In the genomic region with DNA sequence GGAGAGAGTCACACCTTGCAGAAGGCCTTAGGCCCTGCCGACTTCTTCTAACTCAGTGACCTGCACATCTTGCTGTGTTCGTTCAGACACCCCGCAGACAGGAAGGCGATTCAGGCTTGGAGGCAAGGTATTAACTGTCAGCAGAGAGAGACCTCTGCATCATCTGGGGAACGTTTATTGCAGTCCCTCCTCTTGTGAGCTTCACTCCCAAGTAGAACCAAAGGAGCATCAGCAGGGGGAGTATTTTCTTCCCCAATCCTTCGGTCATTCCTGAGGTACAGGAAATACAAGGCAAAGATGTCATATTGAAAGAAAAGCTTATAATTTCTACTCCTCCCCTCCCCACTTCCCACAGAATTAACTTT, we compare ENCODE assay signal across 12 cellular contexts.
DNase-seq lines count a peak whose midpoint lies in the region; ATAC-seq and TF ChIP-seq lines count a peak whose summit lies in the region.
"Had no signal": no experiment of that assay in that cellular context is flagged by ENCODE, and none has a peak within 500 bp of the region (broad histone marks: within the 10 kb centered on the region; RNA-seq: fewer than 3 reads in every experiment).

No MANE protein-coding gene starts in this region.

- peak overlapping the region; percentile 49 for H3K4me3 ChIP-seq in rectal smooth muscle tissue (ENCODE audit: low read length)

- H3K4me3 Mint-ChIP-seq in Calu3 (ENCODE audit: low read depth, unreplicated experiment) = no peak overlapping the region
- H3K4me3 Mint-ChIP-seq: activated CD8-positive, alpha-beta memory T cell treated with anti-CD3 and anti-CD28 coated beads, Interleukin-2, amount 10 ng/mL, durations not matched to agents 7 days and 5 days; naive B cell had no signal

- H3K9me3 Mint-ChIP-seq in Calu3 (ENCODE audit: low read depth, unreplicated experiment) = no peaks in the 10 kb centered on the region
- H3K9me3 Mint-ChIP-seq: naive B cell had no signal

- H3K9ac ChIP-seq in rectal smooth muscle tissue (ENCODE audit: low read length) = no peak overlapping the region

- no peaks in the 10 kb centered on the region for H3K4me1 Mint-ChIP-seq in Calu3 (ENCODE audit: low read depth, unreplicated experiment)

- H3K36me3 ChIP-seq in rectal smooth muscle tissue (ENCODE audit: control insufficient read depth, insufficient read depth, low read length) = no peaks in the 10 kb centered on the region

- TF ChIP-seq CTCF in AG09319 (IDR thresholded peaks at IDR 0.05; ENCODE audit: low read depth, low read length) (peak; percentile 24), foreskin keratinocyte (conservative IDR thresholded peaks at IDR 0.05) (peak; percentile 48), Calu3 (IDR thresholded peaks at IDR 0.05; ENCODE audit: unreplicated experiment) (no peak), GM20000 (IDR thresholded peaks at IDR 0.05; ENCODE audit: extremely low read depth, missing control alignments) (no peak)

- H3K27ac Mint-ChIP-seq in Calu3 (ENCODE audit: unreplicated experiment) = no peak overlapping the region
- H3K27ac Mint-ChIP-seq: activated CD8-positive, alpha-beta memory T cell treated with anti-CD3 and anti-CD28 coated beads, Interleukin-2, amount 10 ng/mL, durations not matched to agents 7 days and 5 days had no signal

- no peaks in the 10 kb centered on the region for H3K27me3 Mint-ChIP-seq in Calu3 (ENCODE audit: unreplicated experiment)
- H3K27me3 Mint-ChIP-seq: naive B cell had no signal

- CTCF ChIA-PET in Calu3 (lab: Charles Lee) = no interaction called here

- intact Hi-C loops in Calu3 (cut with micrococcal nuclease; ENCODE audit: unreplicated experiment) = no loop called here

- H3K4me1 ChIP-seq in foreskin keratinocyte (peaks cover 3% of the 10 kb centered on the region), rectal smooth muscle tissue (ENCODE audit: control insufficient read depth, insufficient read depth, low read length) (peaks cover 17% of the 10 kb centered on the region)

- H3K27ac ChIP-seq in foreskin keratinocyte = no peak overlapping the region
- peak overlapping the region; percentile 85 for H3K27ac ChIP-seq in rectal smooth muscle tissue (ENCODE audit: low read depth, low read length)
- H3K27ac ChIP-seq: C4-2B had no signal

- ATAC-seq in SK-N-SH treated with all-trans-retinoic acid at 6 μM for 48 hours (peak; percentile 15; the same call in 1 of the 3 replicates), foreskin keratinocyte (no peak)
- ATAC-seq: activated CD8-positive, alpha-beta memory T cell treated with anti-CD3 and anti-CD28 coated beads, Interleukin-2, amount 10 ng/mL, durations not matched to agents 7 days and 5 days had no signal

- no TSS peak for BruUV-seq in Calu3 (replicated peaks; lab: Mats Ljungman, UMichigan)

- no peaks in the 10 kb centered on the region for H3K36me3 Mint-ChIP-seq in Calu3 (ENCODE audit: insufficient read depth, unreplicated experiment)
- H3K36me3 Mint-ChIP-seq: naive B cell had no signal

- no peak for DNase-seq in AG09319 (ENCODE audit: extremely low read depth, low read depth)
- DNase-seq in foreskin keratinocyte = peak in 1 of 2 donors; percentile 28
- DNase-seq in glomerular visceral epithelial cell (ENCODE audit: extremely low spot score) = no peak
- DNase-seq in Calu3 = no peak
- DNase-seq in stimulated activated CD4-positive, alpha-beta T cell treated with anti-CD3 and anti-CD28 coated beads, Interleukin-4, amount 100 ng/mL, for 4 hours = no peak
- no peak for DNase-seq in GM20000 (ENCODE audit: low spot score)
- DNase-seq: activated CD8-positive, alpha-beta memory T cell treated with anti-CD3 and anti-CD28 coated beads, Interleukin-2, amount 10 ng/mL, durations not matched to agents 7 days and 5 days; naive B cell; NCI-H146 had no signal

- H3K27me3 ChIP-seq in foreskin keratinocyte (no peaks in the 10 kb centered on the region), rectal smooth muscle tissue (ENCODE audit: control insufficient read depth, insufficient read depth, low read length) (no peaks in the 10 kb centered on the region)

TF ChIP-seq in SK-N-SH treated with all-trans-retinoic acid at 6 μM for 48 hours, 23 proteins besides CTCF, POLR2A, EP300 and RAD21:
- TF ChIP-seq BACH2 (CRISPR knock-in tag; IDR thresholded peaks at IDR 0.05; ENCODE audit: borderline replicate concordance) (no peak), PPARA (CRISPR knock-in tag; IDR thresholded peaks at IDR 0.05; ENCODE audit: borderline replicate concordance) (no peak), ZNF565 (CRISPR knock-in tag; conservative IDR thresholded peaks at IDR 0.05; ENCODE audit: low read depth) (no peak), ARNTL (CRISPR knock-in tag; IDR thresholded peaks at IDR 0.05; ENCODE audit: borderline replicate concordance, low read depth) (no peak), TCF4 (CRISPR knock-in tag; IDR thresholded peaks at IDR 0.05; ENCODE audit: borderline replicate concordance) (no peak), POU6F1 (CRISPR knock-in tag; IDR thresholded peaks at IDR 0.05; ENCODE audit: borderline replicate concordance, low read depth) (no peak), ZC3H10 (CRISPR knock-in tag; IDR thresholded peaks at IDR 0.05) (no peak), CREB5 (CRISPR knock-in tag; IDR thresholded peaks at IDR 0.05; ENCODE audit: low read depth) (no peak)
- TF ChIP-seq, protein P1, sequence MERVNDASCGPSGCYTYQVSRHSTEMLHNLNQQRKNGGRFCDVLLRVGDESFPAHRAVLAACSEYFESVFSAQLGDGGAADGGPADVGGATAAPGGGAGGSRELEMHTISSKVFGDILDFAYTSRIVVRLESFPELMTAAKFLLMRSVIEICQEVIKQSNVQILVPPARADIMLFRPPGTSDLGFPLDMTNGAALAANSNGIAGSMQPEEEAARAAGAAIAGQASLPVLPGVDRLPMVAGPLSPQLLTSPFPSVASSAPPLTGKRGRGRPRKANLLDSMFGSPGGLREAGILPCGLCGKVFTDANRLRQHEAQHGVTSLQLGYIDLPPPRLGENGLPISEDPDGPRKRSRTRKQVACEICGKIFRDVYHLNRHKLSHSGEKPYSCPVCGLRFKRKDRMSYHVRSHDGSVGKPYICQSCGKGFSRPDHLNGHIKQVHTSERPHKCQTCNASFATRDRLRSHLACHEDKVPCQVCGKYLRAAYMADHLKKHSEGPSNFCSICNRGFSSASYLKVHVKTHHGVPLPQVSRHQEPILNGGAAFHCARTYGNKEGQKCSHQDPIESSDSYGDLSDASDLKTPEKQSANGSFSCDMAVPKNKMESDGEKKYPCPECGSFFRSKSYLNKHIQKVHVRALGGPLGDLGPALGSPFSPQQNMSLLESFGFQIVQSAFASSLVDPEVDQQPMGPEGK (CRISPR knock-in tag; IDR thresholded peaks at IDR 0.05; ENCODE audit: borderline replicate concordance) = no peak
- TF ChIP-seq, protein P2, sequence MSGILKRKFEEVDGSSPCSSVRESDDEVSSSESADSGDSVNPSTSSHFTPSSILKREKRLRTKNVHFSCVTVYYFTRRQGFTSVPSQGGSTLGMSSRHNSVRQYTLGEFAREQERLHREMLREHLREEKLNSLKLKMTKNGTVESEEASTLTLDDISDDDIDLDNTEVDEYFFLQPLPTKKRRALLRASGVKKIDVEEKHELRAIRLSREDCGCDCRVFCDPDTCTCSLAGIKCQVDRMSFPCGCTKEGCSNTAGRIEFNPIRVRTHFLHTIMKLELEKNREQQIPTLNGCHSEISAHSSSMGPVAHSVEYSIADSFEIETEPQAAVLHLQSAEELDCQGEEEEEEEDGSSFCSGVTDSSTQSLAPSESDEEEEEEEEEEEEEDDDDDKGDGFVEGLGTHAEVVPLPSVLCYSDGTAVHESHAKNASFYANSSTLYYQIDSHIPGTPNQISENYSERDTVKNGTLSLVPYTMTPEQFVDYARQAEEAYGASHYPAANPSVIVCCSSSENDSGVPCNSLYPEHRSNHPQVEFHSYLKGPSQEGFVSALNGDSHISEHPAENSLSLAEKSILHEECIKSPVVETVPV (CRISPR knock-in tag; IDR thresholded peaks at IDR 0.05) = no peak
TF ChIP-seq in SK-N-SH treated with all-trans-retinoic acid at 6 μM for 48 hours: peak in this region for 0.

Comparison
In these comparisons a context has a peak if more than half of its experiments do, and no peak if none do; other contexts are left out.
1. CTCF ChIP-seq: peak in AG09319 (single experiment) and foreskin keratinocyte (single experiment); none in Calu3 (single experiment) and GM20000 (single experiment).